8 cellular contexts compared by ENCODE assay signal in genomic region chr15:59104602-59104911, GRCh38. TPM values are rescaled to one million over a fixed set of nuclear protein-coding genes. Genes with fewer than 3 reads are reported as not detected.
DNase-seq lines count a peak whose midpoint lies in the region; ATAC-seq and TF ChIP-seq lines count a peak whose summit lies in the region.

No MANE protein-coding gene starts in this region.

- CTCF ChIA-PET in activated CD4-positive, alpha-beta T cell treated with anti-CD3 and anti-CD28 coated beads, Interleukin-2, amount 10 ng/mL, durations not matched to agents 7 days and 5 days (lab: Charles Lee), result interaction anchor here (0.6 kb wide), 1 partner anchor 53 kb away, joined by 3 read pairs; no protein-coding TSS in a partner anchor
- CTCF ChIA-PET in GM10248 (lab: Yijun Ruan, JAX), result no interaction called here

- TF ChIP-seq CTCF in heart right ventricle (IDR thresholded peaks at IDR 0.05) (no peak), GM10248 (IDR thresholded peaks at IDR 0.05; ENCODE audit: control extremely low read depth, extremely low read depth, low read depth, missing control alignments) (no peak)

- intact Hi-C loops in heart right ventricle (cut with DNase I), result loop anchor here in 2 of 10 donors (10.0 kb wide), 1 partner anchor 120 kb away; the partner anchor contains the start of gene RNF111 (in 2 of the 2)

- H3K9me3 Mint-ChIP-seq in activated CD4-positive, alpha-beta T cell treated with anti-CD3 and anti-CD28 coated beads, Interleukin-2, amount 10 ng/mL, durations not matched to agents 7 days and 5 days, result no peaks in the 10 kb centered on the region

- H3K27me3 Mint-ChIP-seq in activated CD4-positive, alpha-beta T cell treated with anti-CD3 and anti-CD28 coated beads, Interleukin-2, amount 10 ng/mL, durations not matched to agents 7 days and 5 days, result no peaks in the 10 kb centered on the region

- H3K36me3 Mint-ChIP-seq in activated CD4-positive, alpha-beta T cell treated with anti-CD3 and anti-CD28 coated beads, Interleukin-2, amount 10 ng/mL, durations not matched to agents 7 days and 5 days (ENCODE audit: low read depth), result peaks cover 32% of the 10 kb centered on the region

- no peaks in the 10 kb centered on the region for H3K9me3 ChIP-seq in heart right ventricle

- POLR2A ChIA-PET in activated CD4-positive, alpha-beta T cell treated with anti-CD3 and anti-CD28 coated beads, Interleukin-2, amount 10 ng/mL, durations not matched to agents 7 days and 5 days (lab: Charles Lee), result interaction anchor here (0.6 kb wide), 1 partner anchor 393 kb away, joined by 3 read pairs; no protein-coding TSS in a partner anchor
- POLR2A ChIA-PET in GM10248 (lab: Yijun Ruan, JAX), result no interaction called here

- H3K4me3 ChIP-seq in heart right ventricle, result peak overlapping the region; percentile 52 to 81 (median 64)
- H3K4me3 ChIP-seq in skin epidermis, result peak overlapping the region; percentile 57 to 78 (median 76)

- peaks cover 39% of the 10 kb centered on the region for H3K4me1 Mint-ChIP-seq in activated CD4-positive, alpha-beta T cell treated with anti-CD3 and anti-CD28 coated beads, Interleukin-2, amount 10 ng/mL, durations not matched to agents 7 days and 5 days

- peak overlapping the region; percentile 94 for H3K4me3 Mint-ChIP-seq in activated CD4-positive, alpha-beta T cell treated with anti-CD3 and anti-CD28 coated beads, Interleukin-2, amount 10 ng/mL, durations not matched to agents 7 days and 5 days

- H3K27ac Mint-ChIP-seq in activated CD4-positive, alpha-beta T cell treated with anti-CD3 and anti-CD28 coated beads, Interleukin-2, amount 10 ng/mL, durations not matched to agents 7 days and 5 days, result peak overlapping the region; percentile 99

- H3K27ac ChIP-seq in heart right ventricle (peak overlapping the region in 3 of 10 donors; percentile 28 to 80 (median 41)), skin epidermis (peak overlapping the region in 14 of 21 experiments; percentile 33 to 84 (median 60))

- H3K36me3 ChIP-seq in heart right ventricle, result peaks cover 0 to 22% (median 0%) of the 10 kb centered on the region in 9 donors

- DNase-seq in activated CD4-positive, alpha-beta T cell treated with anti-CD3 and anti-CD28 coated beads, Interleukin-2, amount 10 ng/mL, durations not matched to agents 7 days and 5 days, result no peak
- DNase-seq in activated CD4-positive, alpha-beta T cell treated with anti-CD3 and anti-CD28 coated beads for 1 hour, result no peak
- DNase-seq in UCSD-AML1 (lab: John Stamatoyannopoulos, UW; ENCODE audit: unreplicated experiment), result peak; percentile 66
- no peak for DNase-seq in heart right ventricle
- no peak for DNase-seq in NCI-H1694 treated with DMSO at 0.1 percent for 48 hours (lab: John Stamatoyannopoulos, UW)
- DNase-seq in GM10248 (ENCODE audit: extremely low spot score), result no peak

- H3K4me1 ChIP-seq in heart right ventricle, result peaks cover 2 to 14% (median 7%) of the 10 kb centered on the region in 9 donors

- WGBS in heart right ventricle, 2 donors, result 2 to 3% methylated on average over 9 of the region's 9 CpGs

- peak; percentile 19 to 56 (median 38) for ATAC-seq in heart right ventricle
- ATAC-seq in GM18873 (IDR thresholded peaks at IDR 0.05; ENCODE audit: low FRiP score, unreplicated experiment), result no peak

- no peaks in the 10 kb centered on the region for H3K27me3 ChIP-seq in heart right ventricle

RNA-seq across cellular contexts. Expression of gene CCNB2, which starts 0.4 kb away (rescaled TPM):
- total RNA-seq in activated CD4-positive, alpha-beta T cell treated with anti-CD3 and anti-CD28 coated beads, Interleukin-2, amount 10 ng/mL, durations not matched to agents 7 days and 5 days, result 100 to 1,000 TPM in 1 of 2 experiments, 10 to 100 TPM in 1; 94.1 to 107 TPM
- total RNA-seq in heart right ventricle, result 1 to 10 TPM in 2 of 10 donors, under 1 TPM in 7, not detected in 1; 0.16 to 5.9 (median 0.62) TPM
- under 1 TPM in 1 of 2 donors, not detected in 1; 0.22 TPM for polyA plus RNA-seq in heart right ventricle

Comparison
In these comparisons a context has a peak if more than half of its experiments do, and no peak if none do; other contexts are left out.
1. RNA of gene CCNB2, which starts 0.4 kb away (total RNA-seq): 94.1 to 107 TPM in activated CD4-positive, alpha-beta T cell treated with anti-CD3 and anti-CD28 coated beads, Interleukin-2, amount 10 ng/mL, durations not matched to agents 7 days and 5 days; 0.16 to 5.9 TPM in heart right ventricle; every median in the first group is over 10 times any median in the second.